Comparison of ENCODE assay signal across 1 cellular context in genomic region chr10:72173267-72173634, GRCh38.
TF ChIP-seq lines count a peak whose summit lies in the region.

No MANE protein-coding gene starts in this region.

TF ChIP-seq in SK-N-SH, 30 proteins besides CTCF, POLR2A, EP300 and RAD21 (continued from another document):
- TF ChIP-seq, protein P1, sequence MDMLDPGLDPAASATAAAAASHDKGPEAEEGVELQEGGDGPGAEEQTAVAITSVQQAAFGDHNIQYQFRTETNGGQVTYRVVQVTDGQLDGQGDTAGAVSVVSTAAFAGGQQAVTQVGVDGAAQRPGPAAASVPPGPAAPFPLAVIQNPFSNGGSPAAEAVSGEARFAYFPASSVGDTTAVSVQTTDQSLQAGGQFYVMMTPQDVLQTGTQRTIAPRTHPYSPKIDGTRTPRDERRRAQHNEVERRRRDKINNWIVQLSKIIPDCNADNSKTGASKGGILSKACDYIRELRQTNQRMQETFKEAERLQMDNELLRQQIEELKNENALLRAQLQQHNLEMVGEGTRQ (IDR thresholded peaks at IDR 0.05; ENCODE audit: borderline replicate concordance, low read depth, low read length) = no peak
- no peak for TF ChIP-seq TEAD4 (IDR thresholded peaks at IDR 0.05; ENCODE audit: borderline replicate concordance, insufficient read depth)
- no peak for TF ChIP-seq GABPA (IDR thresholded peaks at IDR 0.05; ENCODE audit: low read depth)
- TF ChIP-seq MXI1 (IDR thresholded peaks at IDR 0.05; ENCODE audit: low read depth, low read length) = no peak
- no peak for TF ChIP-seq YY1 (IDR thresholded peaks at IDR 0.05; ENCODE audit: low read depth)
- TF ChIP-seq EZH2phosphoT487 (IDR thresholded peaks at IDR 0.05; ENCODE audit: borderline replicate concordance, low read depth) = no peak
- TF ChIP-seq MEF2A (IDR thresholded peaks at IDR 0.05; ENCODE audit: borderline replicate concordance, low read depth) = no peak
- TF ChIP-seq ZBTB33 (IDR thresholded peaks at IDR 0.05; ENCODE audit: borderline replicate concordance, low read depth) = no peak
TF ChIP-seq in SK-N-SH: peak in this region for 0.
